ENCODE assay signal across 1 cellular context in genomic region chr12:51953925-51954324, GRCh38.
TF ChIP-seq lines count a peak whose summit lies in the region.

No MANE protein-coding gene starts in this region.

TF ChIP-seq in K562, 482 proteins besides CTCF, POLR2A, EP300 and RAD21:
- TF ChIP-seq CTCFL (IDR thresholded peaks at IDR 0.05; ENCODE audit: borderline replicate concordance, insufficient read depth, low read depth, low read length, poor library complexity, severe bottlenecking) (peak; percentile 73), FOXK2 (conservative IDR thresholded peaks at IDR 0.05 in 1 of 2, IDR thresholded peaks at IDR 0.05 in 1 of 2; ENCODE audit: low read depth in 2 of 2) (0 out of 4 replicates have a peak, but pooled peaks of 1 of the 2 experiments have one; percentile 21), PKNOX1 (IDR thresholded peaks at IDR 0.05) (peak; percentile 47), ARID3A (IDR thresholded peaks at IDR 0.05; ENCODE audit: borderline replicate concordance, low read depth, low read length) (no peak), ZNF263 (CRISPR knock-in tag; IDR thresholded peaks at IDR 0.05; ENCODE audit: borderline replicate concordance) (peak; percentile 68; the same call in 1 of the 2 replicates), HMGN3 (IDR thresholded peaks at IDR 0.05; ENCODE audit: borderline replicate concordance, extremely low read depth, insufficient read length, low read depth, low read length) (no peak), MAZ (CRISPR knock-in tag; conservative IDR thresholded peaks at IDR 0.05 in 1 of 2, IDR thresholded peaks at IDR 0.05 in 1 of 2) (0 out of 4 replicates have a peak, but pooled peaks of 1 of the 2 experiments have one; percentile 8), SP2 (IDR thresholded peaks at IDR 0.05; ENCODE audit: extremely low read depth, low read depth, low read length, poor library complexity, severe bottlenecking) (peak; percentile 39)
